1 cellular context compared by ENCODE assay signal in the genomic region with DNA sequence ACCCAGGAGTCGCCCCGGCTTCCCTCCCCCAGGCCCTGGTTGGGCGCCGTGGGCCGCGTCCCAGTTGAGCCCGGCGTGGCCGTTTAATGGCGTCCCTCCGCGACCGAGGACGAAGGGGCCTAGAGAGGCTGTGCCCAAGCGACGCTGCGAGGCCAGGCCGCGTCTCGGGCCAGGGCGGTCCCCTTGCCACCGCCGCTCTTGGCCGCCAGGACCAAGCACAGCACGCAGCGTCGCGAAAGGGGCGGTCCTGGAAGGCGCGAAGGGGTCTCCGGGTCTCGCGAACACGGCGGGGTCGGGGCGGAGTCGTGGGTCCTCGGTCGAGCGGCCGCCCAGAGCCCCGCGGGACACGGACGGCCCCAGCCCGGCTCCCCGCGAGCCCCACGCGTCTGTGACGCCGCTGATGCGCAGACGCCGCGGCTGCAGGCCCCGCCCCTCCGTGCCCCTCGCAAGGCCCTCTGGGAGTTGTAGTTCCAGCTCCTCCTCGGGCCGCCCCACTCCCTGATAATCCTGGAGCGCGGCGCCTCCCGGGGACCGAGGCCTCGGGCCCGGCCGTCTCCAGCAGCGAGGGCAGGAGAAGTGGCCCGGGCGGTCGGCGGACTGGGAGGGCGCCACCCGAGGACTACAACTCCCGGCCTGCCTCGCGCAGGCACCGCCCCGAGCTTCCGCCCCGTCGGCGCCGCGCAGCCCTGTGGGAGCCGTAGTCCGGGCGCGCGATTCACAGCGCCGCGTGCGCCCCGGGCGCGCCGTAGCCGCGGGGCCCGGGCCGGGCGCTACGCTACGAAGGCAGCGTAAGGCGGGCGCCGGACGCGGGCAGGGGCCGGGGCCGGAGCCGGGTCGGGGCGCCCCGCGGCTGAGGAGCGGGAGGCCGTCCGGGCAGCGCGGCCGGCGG.
TF ChIP-seq lines count a peak whose summit lies in the region.

A gene (plus strand): TSS at position 698 of the 889 bp plus-strand sequence. CDS start 19,127 bp downstream, outside the sequence.

TF ChIP-seq in SK-N-SH treated with all-trans-retinoic acid at 6 μM for 48 hours, 23 proteins besides CTCF, POLR2A, EP300 and RAD21 (continued from another document):
- TF ChIP-seq, protein P1, sequence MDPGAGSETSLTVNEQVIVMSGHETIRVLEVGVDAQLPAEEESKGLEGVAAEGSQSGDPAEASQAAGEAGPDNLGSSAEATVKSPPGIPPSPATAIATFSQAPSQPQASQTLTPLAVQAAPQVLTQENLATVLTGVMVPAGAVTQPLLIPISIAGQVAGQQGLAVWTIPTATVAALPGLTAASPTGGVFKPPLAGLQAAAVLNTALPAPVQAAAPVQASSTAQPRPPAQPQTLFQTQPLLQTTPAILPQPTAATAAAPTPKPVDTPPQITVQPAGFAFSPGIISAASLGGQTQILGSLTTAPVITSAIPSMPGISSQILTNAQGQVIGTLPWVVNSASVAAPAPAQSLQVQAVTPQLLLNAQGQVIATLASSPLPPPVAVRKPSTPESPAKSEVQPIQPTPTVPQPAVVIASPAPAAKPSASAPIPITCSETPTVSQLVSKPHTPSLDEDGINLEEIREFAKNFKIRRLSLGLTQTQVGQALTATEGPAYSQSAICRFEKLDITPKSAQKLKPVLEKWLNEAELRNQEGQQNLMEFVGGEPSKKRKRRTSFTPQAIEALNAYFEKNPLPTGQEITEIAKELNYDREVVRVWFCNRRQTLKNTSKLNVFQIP (CRISPR knock-in tag; IDR thresholded peaks at IDR 0.05; ENCODE audit: borderline replicate concordance, low read depth) = no peak
- TF ChIP-seq ARNTL (CRISPR knock-in tag; IDR thresholded peaks at IDR 0.05; ENCODE audit: borderline replicate concordance, low read depth) = no peak
- TF ChIP-seq ISL1 (CRISPR knock-in tag; IDR thresholded peaks at IDR 0.05) = no peak
- TF ChIP-seq BACH2 (CRISPR knock-in tag; IDR thresholded peaks at IDR 0.05; ENCODE audit: borderline replicate concordance) = no peak
- TF ChIP-seq ZNF565 (CRISPR knock-in tag; conservative IDR thresholded peaks at IDR 0.05; ENCODE audit: low read depth) = no peak
- TF ChIP-seq, protein P2, sequence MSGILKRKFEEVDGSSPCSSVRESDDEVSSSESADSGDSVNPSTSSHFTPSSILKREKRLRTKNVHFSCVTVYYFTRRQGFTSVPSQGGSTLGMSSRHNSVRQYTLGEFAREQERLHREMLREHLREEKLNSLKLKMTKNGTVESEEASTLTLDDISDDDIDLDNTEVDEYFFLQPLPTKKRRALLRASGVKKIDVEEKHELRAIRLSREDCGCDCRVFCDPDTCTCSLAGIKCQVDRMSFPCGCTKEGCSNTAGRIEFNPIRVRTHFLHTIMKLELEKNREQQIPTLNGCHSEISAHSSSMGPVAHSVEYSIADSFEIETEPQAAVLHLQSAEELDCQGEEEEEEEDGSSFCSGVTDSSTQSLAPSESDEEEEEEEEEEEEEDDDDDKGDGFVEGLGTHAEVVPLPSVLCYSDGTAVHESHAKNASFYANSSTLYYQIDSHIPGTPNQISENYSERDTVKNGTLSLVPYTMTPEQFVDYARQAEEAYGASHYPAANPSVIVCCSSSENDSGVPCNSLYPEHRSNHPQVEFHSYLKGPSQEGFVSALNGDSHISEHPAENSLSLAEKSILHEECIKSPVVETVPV (CRISPR knock-in tag; IDR thresholded peaks at IDR 0.05) = no peak
